1 cellular context compared by ENCODE assay signal in the genomic region with DNA sequence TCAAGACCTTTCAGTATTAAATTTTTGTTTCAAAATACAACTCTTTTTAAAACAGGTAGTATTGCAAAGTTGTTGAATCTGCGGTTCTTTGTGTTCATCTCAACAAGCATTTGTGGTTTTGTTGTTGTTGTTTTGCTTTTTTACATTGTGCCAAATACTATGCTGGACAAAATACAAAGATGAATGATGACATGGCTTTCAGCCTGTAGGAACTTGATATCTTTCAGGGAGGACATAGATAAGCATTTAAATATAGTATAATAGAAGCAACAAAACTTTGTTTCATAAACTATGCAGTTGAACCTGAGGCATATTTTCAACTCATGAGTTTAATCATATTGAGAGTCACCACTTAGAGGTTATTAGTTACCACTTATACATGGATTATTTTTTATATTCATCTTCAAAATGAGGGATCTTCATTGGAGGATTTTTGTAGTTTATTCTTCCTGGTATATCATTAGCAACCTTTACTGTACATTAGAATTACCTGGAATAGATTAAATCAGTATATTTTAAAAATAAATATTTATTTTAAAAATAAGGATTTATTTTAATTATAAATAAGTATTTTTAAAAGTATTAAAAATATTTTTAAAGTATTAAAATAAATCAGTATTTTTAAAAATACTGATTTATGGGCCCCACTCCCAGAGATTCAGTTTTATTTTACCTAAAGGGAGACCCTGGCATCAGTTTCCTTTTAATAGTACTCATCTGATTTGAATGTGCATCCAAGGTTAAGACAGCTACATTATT.
TF ChIP-seq lines count a peak whose summit lies in the region.

No MANE protein-coding gene starts in this region.

TF ChIP-seq in HepG2, 621 proteins besides CTCF, POLR2A, EP300 and RAD21:
- TF ChIP-seq ZNF879 (CRISPR knock-in tag; IDR thresholded peaks at IDR 0.05) (no peak), PHF8 (CRISPR knock-in tag; IDR thresholded peaks at IDR 0.05) (no peak), THYN1 (CRISPR knock-in tag; IDR thresholded peaks at IDR 0.05; ENCODE audit: borderline replicate concordance, low read depth) (no peak), FOXP1 (IDR thresholded peaks at IDR 0.05) (no peak), FOXP1 (CRISPR knock-in tag; IDR thresholded peaks at IDR 0.05) (no peak), GATA4 (IDR thresholded peaks at IDR 0.05; ENCODE audit: borderline replicate concordance, low read depth) (no peak), ZNF749 (CRISPR knock-in tag; IDR thresholded peaks at IDR 0.05; ENCODE audit: borderline replicate concordance) (no peak)
- TF ChIP-seq, protein P1, sequence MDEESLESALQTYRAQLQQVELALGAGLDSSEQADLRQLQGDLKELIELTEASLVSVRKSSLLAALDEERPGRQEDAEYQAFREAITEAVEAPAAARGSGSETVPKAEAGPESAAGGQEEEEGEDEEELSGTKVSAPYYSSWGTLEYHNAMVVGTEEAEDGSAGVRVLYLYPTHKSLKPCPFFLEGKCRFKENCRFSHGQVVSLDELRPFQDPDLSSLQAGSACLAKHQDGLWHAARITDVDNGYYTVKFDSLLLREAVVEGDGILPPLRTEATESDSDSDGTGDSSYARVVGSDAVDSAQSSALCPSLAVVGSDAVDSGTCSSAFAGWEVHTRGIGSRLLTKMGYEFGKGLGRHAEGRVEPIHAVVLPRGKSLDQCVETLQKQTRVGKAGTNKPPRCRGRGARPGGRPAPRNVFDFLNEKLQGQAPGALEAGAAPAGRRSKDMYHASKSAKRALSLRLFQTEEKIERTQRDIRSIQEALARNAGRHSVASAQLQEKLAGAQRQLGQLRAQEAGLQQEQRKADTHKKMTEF (CRISPR knock-in tag; IDR thresholded peaks at IDR 0.05), result no peak
- TF ChIP-seq, protein P2, sequence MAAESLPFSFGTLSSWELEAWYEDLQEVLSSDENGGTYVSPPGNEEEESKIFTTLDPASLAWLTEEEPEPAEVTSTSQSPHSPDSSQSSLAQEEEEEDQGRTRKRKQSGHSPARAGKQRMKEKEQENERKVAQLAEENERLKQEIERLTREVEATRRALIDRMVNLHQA (CRISPR knock-in tag; IDR thresholded peaks at IDR 0.05), result no peak
- TF ChIP-seq, protein P3, sequence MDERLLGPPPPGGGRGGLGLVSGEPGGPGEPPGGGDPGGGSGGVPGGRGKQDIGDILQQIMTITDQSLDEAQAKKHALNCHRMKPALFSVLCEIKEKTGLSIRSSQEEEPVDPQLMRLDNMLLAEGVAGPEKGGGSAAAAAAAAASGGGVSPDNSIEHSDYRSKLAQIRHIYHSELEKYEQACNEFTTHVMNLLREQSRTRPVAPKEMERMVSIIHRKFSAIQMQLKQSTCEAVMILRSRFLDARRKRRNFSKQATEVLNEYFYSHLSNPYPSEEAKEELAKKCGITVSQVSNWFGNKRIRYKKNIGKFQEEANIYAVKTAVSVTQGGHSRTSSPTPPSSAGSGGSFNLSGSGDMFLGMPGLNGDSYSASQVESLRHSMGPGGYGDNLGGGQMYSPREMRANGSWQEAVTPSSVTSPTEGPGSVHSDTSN (CRISPR knock-in tag; IDR thresholded peaks at IDR 0.05), result no peak
- TF ChIP-seq, protein P4, sequence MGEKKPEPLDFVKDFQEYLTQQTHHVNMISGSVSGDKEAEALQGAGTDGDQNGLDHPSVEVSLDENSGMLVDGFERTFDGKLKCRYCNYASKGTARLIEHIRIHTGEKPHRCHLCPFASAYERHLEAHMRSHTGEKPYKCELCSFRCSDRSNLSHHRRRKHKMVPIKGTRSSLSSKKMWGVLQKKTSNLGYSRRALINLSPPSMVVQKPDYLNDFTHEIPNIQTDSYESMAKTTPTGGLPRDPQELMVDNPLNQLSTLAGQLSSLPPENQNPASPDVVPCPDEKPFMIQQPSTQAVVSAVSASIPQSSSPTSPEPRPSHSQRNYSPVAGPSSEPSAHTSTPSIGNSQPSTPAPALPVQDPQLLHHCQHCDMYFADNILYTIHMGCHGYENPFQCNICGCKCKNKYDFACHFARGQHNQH (CRISPR knock-in tag; IDR thresholded peaks at IDR 0.05), result no peak
